ENCODE assay signal across 1 cellular context in the genomic region with DNA sequence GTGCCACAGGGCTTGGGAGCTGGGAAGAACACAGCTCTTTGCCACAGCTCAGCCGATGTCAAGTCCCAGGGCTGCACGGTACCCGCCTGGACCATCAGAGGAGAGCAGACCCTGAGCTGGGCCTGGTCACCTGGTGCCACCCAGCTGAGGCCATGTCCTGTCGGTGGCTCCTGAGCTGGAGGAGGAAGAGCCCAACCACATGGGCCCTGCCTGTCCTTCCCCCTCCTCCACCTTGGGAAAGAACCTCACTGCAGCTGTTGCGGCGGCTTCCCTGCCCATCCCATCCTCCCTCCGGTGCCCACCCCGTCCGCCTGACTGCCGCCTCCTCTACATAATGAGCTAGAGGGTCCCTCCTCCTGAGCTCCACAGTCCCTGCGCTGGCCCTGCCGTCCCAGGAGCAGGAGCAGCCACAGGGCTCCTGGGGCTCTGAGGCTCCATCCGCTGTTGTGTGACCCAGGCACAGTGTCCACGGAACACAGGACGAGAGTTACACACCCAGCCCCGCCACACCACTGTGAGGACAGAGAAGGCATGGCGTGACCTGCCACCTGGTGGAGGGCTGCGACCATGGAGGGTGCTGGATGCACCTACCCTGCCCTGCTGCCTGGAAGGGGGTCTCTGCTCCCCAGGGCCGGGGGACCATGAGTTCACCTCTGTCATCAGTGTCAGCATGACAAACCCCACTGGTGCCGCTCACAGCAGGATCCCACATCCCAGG.
TF ChIP-seq lines count a peak whose summit lies in the region.

No MANE protein-coding gene starts in this region.

TF ChIP-seq in HEK293, 187 proteins besides CTCF, POLR2A, EP300 and RAD21 (continued from another document):
- TF ChIP-seq TSHZ1 (tag by site-specific recombination; IDR thresholded peaks at IDR 0.05; ENCODE audit: borderline replicate concordance) (no peak), PATZ1 (tag by site-specific recombination; IDR thresholded peaks at IDR 0.05) (no peak), FEZF1 (tag by site-specific recombination; IDR thresholded peaks at IDR 0.05) (no peak), ZNF600 (tag by site-specific recombination; IDR thresholded peaks at IDR 0.05) (0 out of 2 replicates have a peak, but pooled peaks have one; percentile 20), ZNF529 (tag by site-specific recombination; IDR thresholded peaks at IDR 0.05; ENCODE audit: insufficient replicate concordance) (no peak), ZIC2 (tag by site-specific recombination; IDR thresholded peaks at IDR 0.05) (peak; percentile 63), HOXC10 (CRISPR knock-in tag; IDR thresholded peaks at IDR 0.05) (no peak), KLF8 (tag by site-specific recombination; IDR thresholded peaks at IDR 0.05) (no peak), ZFP3 (tag by site-specific recombination; IDR thresholded peaks at IDR 0.05; ENCODE audit: low read depth) (no peak), ZNF521 (tag by site-specific recombination; IDR thresholded peaks at IDR 0.05) (no peak), ZNF37A (tag by site-specific recombination; IDR thresholded peaks at IDR 0.05) (no peak), GLI4 (tag by site-specific recombination; IDR thresholded peaks at IDR 0.05) (no peak), ZNF776 (tag by site-specific recombination; IDR thresholded peaks at IDR 0.05; ENCODE audit: borderline replicate concordance) (no peak), ZBTB11 (tag by site-specific recombination; conservative IDR thresholded peaks at IDR 0.05; ENCODE audit: low read depth) (no peak), ZNF654 (tag by site-specific recombination; IDR thresholded peaks at IDR 0.05; ENCODE audit: low read depth) (peak; percentile 33), ZNF426 (tag by site-specific recombination; IDR thresholded peaks at IDR 0.05) (no peak), ZNF19 (tag by site-specific recombination; IDR thresholded peaks at IDR 0.05; ENCODE audit: low read depth) (no peak), ZNF433 (tag by site-specific recombination; IDR thresholded peaks at IDR 0.05; ENCODE audit: low read depth) (no peak), ZNF350 (tag by site-specific recombination; IDR thresholded peaks at IDR 0.05) (no peak), KLF7 (tag by site-specific recombination; IDR thresholded peaks at IDR 0.05; ENCODE audit: borderline replicate concordance) (no peak), ZNF394 (tag by site-specific recombination; IDR thresholded peaks at IDR 0.05; ENCODE audit: borderline replicate concordance) (no peak), ZNF596 (tag by site-specific recombination; IDR thresholded peaks at IDR 0.05) (no peak), SETDB1 (IDR thresholded peaks at IDR 0.05; ENCODE audit: insufficient read length, low read length) (no peak), ZSCAN30 (tag by site-specific recombination; IDR thresholded peaks at IDR 0.05) (0 out of 2 replicates have a peak, but pooled peaks have one; percentile 13), ZNF791 (tag by site-specific recombination; IDR thresholded peaks at IDR 0.05) (no peak), ZFHX2 (tag by site-specific recombination; conservative IDR thresholded peaks at IDR 0.05) (0 out of 2 replicates have a peak, but pooled peaks have one; percentile 9), ZNF658 (tag by site-specific recombination; IDR thresholded peaks at IDR 0.05) (no peak), ZNF785 (tag by site-specific recombination; IDR thresholded peaks at IDR 0.05) (no peak), ZNF266 (tag by site-specific recombination; IDR thresholded peaks at IDR 0.05; ENCODE audit: low read depth) (no peak)
- TF ChIP-seq, protein P1, sequence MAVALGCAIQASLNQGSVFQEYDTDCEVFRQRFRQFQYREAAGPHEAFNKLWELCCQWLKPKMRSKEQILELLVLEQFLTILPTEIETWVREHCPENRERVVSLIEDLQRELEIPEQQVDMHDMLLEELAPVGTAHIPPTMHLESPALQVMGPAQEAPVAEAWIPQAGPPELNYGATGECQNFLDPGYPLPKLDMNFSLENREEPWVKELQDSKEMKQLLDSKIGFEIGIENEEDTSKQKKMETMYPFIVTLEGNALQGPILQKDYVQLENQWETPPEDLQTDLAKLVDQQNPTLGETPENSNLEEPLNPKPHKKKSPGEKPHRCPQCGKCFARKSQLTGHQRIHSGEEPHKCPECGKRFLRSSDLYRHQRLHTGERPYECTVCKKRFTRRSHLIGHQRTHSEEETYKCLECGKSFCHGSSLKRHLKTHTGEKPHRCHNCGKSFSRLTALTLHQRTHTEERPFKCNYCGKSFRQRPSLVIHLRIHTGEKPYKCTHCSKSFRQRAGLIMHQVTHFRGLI (tag by site-specific recombination; IDR thresholded peaks at IDR 0.05), result peak; percentile 67
- TF ChIP-seq, protein P2, sequence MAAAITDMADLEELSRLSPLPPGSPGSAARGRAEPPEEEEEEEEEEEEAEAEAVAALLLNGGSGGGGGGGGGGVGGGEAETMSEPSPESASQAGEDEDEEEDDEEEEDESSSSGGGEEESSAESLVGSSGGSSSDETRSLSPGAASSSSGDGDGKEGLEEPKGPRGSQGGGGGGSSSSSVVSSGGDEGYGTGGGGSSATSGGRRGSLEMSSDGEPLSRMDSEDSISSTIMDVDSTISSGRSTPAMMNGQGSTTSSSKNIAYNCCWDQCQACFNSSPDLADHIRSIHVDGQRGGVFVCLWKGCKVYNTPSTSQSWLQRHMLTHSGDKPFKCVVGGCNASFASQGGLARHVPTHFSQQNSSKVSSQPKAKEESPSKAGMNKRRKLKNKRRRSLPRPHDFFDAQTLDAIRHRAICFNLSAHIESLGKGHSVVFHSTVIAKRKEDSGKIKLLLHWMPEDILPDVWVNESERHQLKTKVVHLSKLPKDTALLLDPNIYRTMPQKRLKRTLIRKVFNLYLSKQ (tag by site-specific recombination; IDR thresholded peaks at IDR 0.05; ENCODE audit: borderline replicate concordance), result no peak
- TF ChIP-seq, protein P3, sequence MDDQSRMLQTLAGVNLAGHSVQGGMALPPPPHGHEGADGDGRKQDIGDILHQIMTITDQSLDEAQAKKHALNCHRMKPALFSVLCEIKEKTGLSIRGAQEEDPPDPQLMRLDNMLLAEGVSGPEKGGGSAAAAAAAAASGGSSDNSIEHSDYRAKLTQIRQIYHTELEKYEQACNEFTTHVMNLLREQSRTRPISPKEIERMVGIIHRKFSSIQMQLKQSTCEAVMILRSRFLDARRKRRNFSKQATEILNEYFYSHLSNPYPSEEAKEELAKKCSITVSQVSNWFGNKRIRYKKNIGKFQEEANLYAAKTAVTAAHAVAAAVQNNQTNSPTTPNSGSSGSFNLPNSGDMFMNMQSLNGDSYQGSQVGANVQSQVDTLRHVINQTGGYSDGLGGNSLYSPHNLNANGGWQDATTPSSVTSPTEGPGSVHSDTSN (CRISPR knock-in tag; IDR thresholded peaks at IDR 0.05), result no peak
TF ChIP-seq in HEK293: peak in this region for 6.
